In the genomic region with DNA sequence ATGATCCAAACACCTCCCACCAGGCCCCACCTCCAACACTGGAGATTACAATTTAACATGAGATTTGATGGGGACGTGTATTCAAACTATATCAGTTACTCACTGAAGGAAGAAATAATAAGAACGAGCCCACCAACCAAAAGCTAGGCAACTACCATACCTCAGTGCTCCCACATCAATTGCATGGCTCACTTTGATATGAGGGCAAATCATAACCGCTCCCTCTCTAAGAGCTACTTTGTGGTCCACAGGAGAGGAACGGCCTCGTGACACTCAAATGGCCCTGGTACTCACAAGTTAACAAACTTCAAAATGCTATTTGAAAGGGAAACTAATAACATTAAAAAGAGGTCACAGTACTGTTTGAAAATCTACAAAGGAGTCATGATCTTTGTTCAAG, we compare ENCODE assay signal across 9 cellular contexts.
"Had no signal": no experiment of that assay in that cellular context is flagged by ENCODE, and none has a peak within 500 bp of the region (broad histone marks: within the 10 kb centered on the region; RNA-seq: fewer than 3 reads in every experiment).

No MANE protein-coding gene starts in this region.

- DNase-seq: H9, HCEC 1CT, IMR-90, KBM-7 had no signal

- FAIRE-seq: H1, H54, HTR-8/SVneo had no signal

- H3K4me2 ChIP-seq: GM23338, KMS-11 had no signal

- H3K9ac ChIP-seq: KMS-11 had no signal

- H2AFZ ChIP-seq: GM23338 had no signal

- ATAC-seq: GM23338 had no signal

- H3K27ac ChIP-seq: KMS-11 had no signal

- H3K4me3 ChIP-seq: GM23338 had no signal
